In the genomic region with DNA sequence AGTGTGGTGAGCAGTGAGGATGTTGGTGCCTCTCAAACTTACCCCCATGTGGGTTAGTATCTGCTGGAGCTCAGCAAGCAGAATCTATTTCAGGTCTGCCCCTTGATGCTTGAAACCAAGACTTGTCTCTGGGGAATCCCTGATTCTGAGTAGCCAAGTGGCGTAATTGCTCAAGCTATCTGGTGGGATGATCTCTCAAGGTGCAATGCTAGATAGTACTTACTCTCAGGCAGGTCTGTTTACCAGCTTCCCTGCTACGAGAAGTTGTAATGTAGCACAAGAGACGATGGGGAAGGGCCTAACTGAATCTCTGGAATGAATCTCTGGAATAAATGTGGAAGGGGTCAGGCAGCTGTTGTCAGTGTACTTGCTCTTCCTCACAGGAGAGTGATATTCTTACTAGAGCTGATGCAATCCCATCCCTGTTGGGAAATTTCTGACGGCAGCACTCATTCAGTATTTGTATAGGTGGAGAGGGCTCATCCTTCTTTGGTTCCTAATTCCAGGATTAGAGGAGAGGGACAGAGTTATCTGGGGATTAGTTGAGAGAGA, we compare ENCODE assay signal across 7 cellular contexts.
DNase-seq lines count a peak whose midpoint lies in the region; ATAC-seq and TF ChIP-seq lines count a peak whose summit lies in the region.

No MANE protein-coding gene starts in this region.

- H2BK12ac ChIP-seq in trophoblast cell (ENCODE audit: low read length) (no peak overlapping the region), neuronal stem cell (ENCODE audit: low read length) (no peak overlapping the region)

- H3K23ac ChIP-seq in trophoblast cell (ENCODE audit: low read length) (no peak overlapping the region), neuronal stem cell (ENCODE audit: low read depth, low read length, poor library complexity) (no peak overlapping the region)

- H3K27me3 ChIP-seq in trophoblast cell (ENCODE audit: insufficient read depth, low read length) (no peaks in the 10 kb centered on the region), neuronal stem cell (ENCODE audit: control insufficient read depth in 3 of 3, insufficient read depth in 3 of 3, low read depth in 1 of 3, low read length in 3 of 3) (no peaks in the 10 kb centered on the region)

- no peak overlapping the region for H3K18ac ChIP-seq in trophoblast cell (ENCODE audit: low read length)
- H3K18ac ChIP-seq in neuronal stem cell (ENCODE audit: low read length), result no peak overlapping the region

- H3K4me3 ChIP-seq in HEK293 (ENCODE audit: low read depth, low read length), result no peak overlapping the region
- no peak overlapping the region for H3K4me3 ChIP-seq in trophoblast cell (ENCODE audit: low read depth, low read length)
- peak overlapping the region in 1 of 2 donors; percentile 8 for H3K4me3 ChIP-seq in neuronal stem cell (ENCODE audit: low read length in 2 of 2)

- H3K4me2 ChIP-seq in trophoblast cell (ENCODE audit: low read length) (no peak overlapping the region), neuronal stem cell (ENCODE audit: insufficient read depth, low read length, poor library complexity, severe bottlenecking) (no peak overlapping the region)

- H3K27ac ChIP-seq in HEK293 (ENCODE audit: extremely low read depth, low read depth, low read length) (no peak overlapping the region), trophoblast cell (ENCODE audit: low read depth, low read length) (peak overlapping the region; percentile 55), neuronal stem cell (replicated peaks; ENCODE audit: low read length) (no peak overlapping the region)

- POLR2A ChIA-PET in HEK293 (lab: Yijun Ruan, JAX), result interaction anchor here (0.7 to 1.3 kb wide), 2 partner anchors 164 to 243 kb away, joined by 3 to 4 read pairs; no protein-coding TSS in a partner anchor

- no TSS peak for BruUV-seq in Calu3 (replicated peaks; lab: Mats Ljungman, UMichigan)

- peak overlapping the region; percentile 21 for H3K4ac ChIP-seq in trophoblast cell (ENCODE audit: low read depth, low read length)
- H3K4ac ChIP-seq in neuronal stem cell (ENCODE audit: low read length), result no peak overlapping the region

- H3K36me3 ChIP-seq in HEK293 (ENCODE audit: control insufficient read depth in 2 of 2, insufficient read depth in 1 of 2, low read length in 2 of 2), result no peaks in the 10 kb centered on the region
- peaks cover 2 to 7% of the 10 kb centered on the region in 2 experiments for H3K36me3 ChIP-seq in trophoblast cell (ENCODE audit: control insufficient read depth in 1 of 2, insufficient read depth in 2 of 2, low read length in 2 of 2)
- peaks cover 0 to 11% of the 10 kb centered on the region in 2 donors for H3K36me3 ChIP-seq in neuronal stem cell (replicated peaks in 1 of 2; ENCODE audit: control insufficient read depth in 2 of 2, insufficient read depth in 2 of 2, low read length in 2 of 2)

- no peaks in the 10 kb centered on the region for H3K9me3 Mint-ChIP-seq in effector memory CD8-positive, alpha-beta T cell
- H3K9me3 Mint-ChIP-seq in Calu3 (ENCODE audit: low read depth, unreplicated experiment), result no peaks in the 10 kb centered on the region

- H3K36me3 Mint-ChIP-seq in effector memory CD8-positive, alpha-beta T cell (ENCODE audit: insufficient read depth), result peaks cover 9% of the 10 kb centered on the region
- no peaks in the 10 kb centered on the region for H3K36me3 Mint-ChIP-seq in Calu3 (ENCODE audit: insufficient read depth, unreplicated experiment)

- peaks cover 1% of the 10 kb centered on the region for H3K79me2 ChIP-seq in trophoblast cell (ENCODE audit: control insufficient read depth, insufficient read depth, low read length, poor library complexity)

- H3K4me1 Mint-ChIP-seq in effector memory CD8-positive, alpha-beta T cell (ENCODE audit: low read depth in 2 of 2), result peaks cover 49 to 78% of the 10 kb centered on the region in 2 donors
- peaks cover 18% of the 10 kb centered on the region for H3K4me1 Mint-ChIP-seq in Calu3 (ENCODE audit: low read depth, unreplicated experiment)

- H2AFZ ChIP-seq in trophoblast cell (ENCODE audit: insufficient read depth, low read length, poor library complexity) (no peak overlapping the region), neuronal stem cell (ENCODE audit: low read length) (no peak overlapping the region)

- H2BK5ac ChIP-seq in trophoblast cell (ENCODE audit: low read depth, low read length, poor library complexity) (no peak overlapping the region), neuronal stem cell (ENCODE audit: low read length) (no peak overlapping the region)

- H4K91ac ChIP-seq in trophoblast cell (ENCODE audit: low read depth, low read length) (no peak overlapping the region), neuronal stem cell (ENCODE audit: low read depth, low read length, poor library complexity) (no peak overlapping the region)

- intact Hi-C loops in Calu3 (cut with micrococcal nuclease; ENCODE audit: unreplicated experiment), result loop anchor here (10.0 kb wide), 1 partner anchor 145 kb away; no protein-coding TSS in a partner anchor

- peak; percentile 72 for ATAC-seq in GM18502 (IDR thresholded peaks at IDR 0.05; ENCODE audit: poor library complexity, unreplicated experiment)
- peak; percentile 46 for ATAC-seq in effector memory CD8-positive, alpha-beta T cell (replicated peaks)

- peak overlapping the region; percentile 7 to 97 for H3K27ac Mint-ChIP-seq in effector memory CD8-positive, alpha-beta T cell
- no peak overlapping the region for H3K27ac Mint-ChIP-seq in Calu3 (ENCODE audit: unreplicated experiment)

- H4K12ac ChIP-seq in trophoblast cell (ENCODE audit: low read depth, low read length), result no peak overlapping the region

- H3K14ac ChIP-seq in trophoblast cell (ENCODE audit: low read length) (no peak overlapping the region), neuronal stem cell (ENCODE audit: low read length) (no peak overlapping the region)

- H3K9me3 ChIP-seq in HEK293 (ENCODE audit: control insufficient read depth, insufficient read depth, low read depth, low read length), result no peaks in the 10 kb centered on the region
- no peaks in the 10 kb centered on the region for H3K9me3 ChIP-seq in trophoblast cell (ENCODE audit: insufficient read depth, low read depth, low read length)
- no peaks in the 10 kb centered on the region for H3K9me3 ChIP-seq in neuronal stem cell (replicated peaks in 1 of 2; ENCODE audit: control insufficient read depth in 2 of 2, insufficient read depth in 1 of 2, low read depth in 1 of 2, low read length in 2 of 2)

- WGBS in trophoblast cell (ENCODE audit: extremely low coverage, insufficient coverage, insufficient read length), result no CpG with 5 or more reads among the region's 4 CpGs
- no CpG with 5 or more reads among the region's 4 CpGs for WGBS in neuronal stem cell (ENCODE audit: extremely low coverage in 2 of 2, insufficient read length in 2 of 2, insufficient replicate concordance in 1 of 2), 2 donors

- H3K27me3 Mint-ChIP-seq in effector memory CD8-positive, alpha-beta T cell, result no peaks in the 10 kb centered on the region
- no peaks in the 10 kb centered on the region for H3K27me3 Mint-ChIP-seq in Calu3 (ENCODE audit: unreplicated experiment)

- H2AK5ac ChIP-seq in trophoblast cell (ENCODE audit: low read length) (no peak overlapping the region), neuronal stem cell (ENCODE audit: low read depth, low read length) (no peak overlapping the region)

- H3K9ac ChIP-seq in trophoblast cell (ENCODE audit: low read length) (no peak overlapping the region), neuronal stem cell (ENCODE audit: low read depth, low read length, poor library complexity) (no peak overlapping the region)

- TF ChIP-seq CTCF in HEK293 (tag by site-specific recombination; IDR thresholded peaks at IDR 0.05) (no peak), Calu3 (IDR thresholded peaks at IDR 0.05; ENCODE audit: unreplicated experiment) (no peak)

- H2BK120ac ChIP-seq in trophoblast cell (ENCODE audit: insufficient read depth, low read length, poor library complexity) (no peak overlapping the region), neuronal stem cell (ENCODE audit: low read depth, low read length) (no peak overlapping the region)

- DNase-seq in NCI-H460 (ENCODE audit: extremely low read depth, low read depth) (peak; percentile 74), trophoblast cell (peak; percentile 89 to 92), neuronal stem cell (ENCODE audit: low spot score) (no peak), Calu3 (no peak)
- DNase-seq in effector memory CD8-positive, alpha-beta T cell, result no peak

- CTCF ChIA-PET in HEK293 (lab: Yijun Ruan, JAX) (interaction anchor here (0.6 to 3.9 kb wide), 5 partner anchors 11 to 171 kb away, joined by 3 to 21 read pairs (median 5); no protein-coding TSS in a partner anchor), Calu3 (lab: Charles Lee) (no interaction called here)

- no peak overlapping the region for H4K8ac ChIP-seq in trophoblast cell (ENCODE audit: low read depth, low read length)
- no peak overlapping the region for H4K8ac ChIP-seq in neuronal stem cell (ENCODE audit: low read depth, low read length)

- H3K4me1 ChIP-seq in HEK293 (ENCODE audit: control insufficient read depth, insufficient read depth, low read length), result peaks cover 16% of the 10 kb centered on the region
- H3K4me1 ChIP-seq in trophoblast cell (ENCODE audit: control insufficient read depth in 1 of 2, insufficient read depth in 2 of 2, low read length in 2 of 2), result peaks cover 12 to 21% of the 10 kb centered on the region in 2 experiments
- peaks cover 25 to 29% of the 10 kb centered on the region in 2 donors for H3K4me1 ChIP-seq in neuronal stem cell (ENCODE audit: control insufficient read depth in 2 of 2, insufficient read depth in 1 of 2, low read depth in 1 of 2, low read length in 2 of 2)

- H2BK15ac ChIP-seq in neuronal stem cell (ENCODE audit: low read length), result no peak overlapping the region

- peak overlapping the region in 1 of 2 donors; percentile 25 for H3K4me3 Mint-ChIP-seq in effector memory CD8-positive, alpha-beta T cell
- no peak overlapping the region for H3K4me3 Mint-ChIP-seq in Calu3 (ENCODE audit: low read depth, unreplicated experiment)

- H3K79me1 ChIP-seq in trophoblast cell (ENCODE audit: low read length), result peaks cover 3% of the 10 kb centered on the region
- H3K79me1 ChIP-seq in neuronal stem cell (ENCODE audit: low read depth, low read length), result peaks cover 5% of the 10 kb centered on the region

TF ChIP-seq in HEK293, 187 proteins besides CTCF, POLR2A, EP300 and RAD21 (continues in another document):
- TF ChIP-seq ZNF660 (tag by site-specific recombination; IDR thresholded peaks at IDR 0.05), result peak; percentile 40; the same call in 1 of the 2 replicates
- TF ChIP-seq ZNF2 (tag by site-specific recombination; IDR thresholded peaks at IDR 0.05), result peak; percentile 95
- peak; percentile 53 for TF ChIP-seq ZNF335 (tag by site-specific recombination; conservative IDR thresholded peaks at IDR 0.05)

Comparison
In these comparisons a context has a peak if more than half of its experiments do, and no peak if none do; other contexts are left out.
1. DNase-seq: peak in NCI-H460 (single experiment) and trophoblast cell (2 of 2); none in effector memory CD8-positive, alpha-beta T cell (0 of 3), neuronal stem cell (single experiment) and Calu3 (single experiment).